1 cellular context compared by ENCODE assay signal in genomic region chr12:131710464-131711457, GRCh38.
TF ChIP-seq lines count a peak whose summit lies in the region.

TSS of gene SFSWAP (plus strand) at chr12:131711090. CDS start at chr12:131711230, 140 bp downstream.

TF ChIP-seq in K562, 482 proteins besides CTCF, POLR2A, EP300 and RAD21 (continued from another document and continues in another):
- TF ChIP-seq ZNF407 (IDR thresholded peaks at IDR 0.05; ENCODE audit: low read depth) (no peak), CHD2 (IDR thresholded peaks at IDR 0.05; ENCODE audit: low read depth, low read length) (peak; percentile 11; the same call in 1 of the 2 replicates), ZNF263 (CRISPR knock-in tag; IDR thresholded peaks at IDR 0.05; ENCODE audit: borderline replicate concordance) (peak; percentile 57; the same call in 1 of the 2 replicates), RBM15 (IDR thresholded peaks at IDR 0.05; ENCODE audit: insufficient read depth, low read length) (no peak), MAFF (IDR thresholded peaks at IDR 0.05; ENCODE audit: low read length) (no peak), MEIS2 (IDR thresholded peaks at IDR 0.05; ENCODE audit: partially characterized antibody) (no peak), RNF2 (IDR thresholded peaks at IDR 0.05) (peak; percentile 44), NELFE (IDR thresholded peaks at IDR 0.05; ENCODE audit: insufficient read depth, insufficient read length) (no peak), NFE2 (IDR thresholded peaks at IDR 0.05; ENCODE audit: low read depth) (no peak), AFF1 (IDR thresholded peaks at IDR 0.05; ENCODE audit: low read depth in 1 of 2, partially characterized antibody in 2 of 2) (peak in 1 of 2 experiments; percentile 89), ZNF140 (CRISPR knock-in tag; IDR thresholded peaks at IDR 0.05) (no peak), FOXP4 (CRISPR knock-in tag; IDR thresholded peaks at IDR 0.05; ENCODE audit: borderline replicate concordance) (no peak), FIP1L1 (IDR thresholded peaks at IDR 0.05; ENCODE audit: low read depth, low read length, poor library complexity, severe bottlenecking) (peak; percentile 66), ZNF830 (CRISPR knock-in tag; IDR thresholded peaks at IDR 0.05) (no peak), DIDO1 (tag; IDR thresholded peaks at IDR 0.05; ENCODE audit: low read depth) (peak; percentile 100), PBX2 (CRISPR knock-in tag; IDR thresholded peaks at IDR 0.05; ENCODE audit: low read depth) (no peak; the same call in 1 of the 2 replicates), PBX2 (tag; conservative IDR thresholded peaks at IDR 0.05; ENCODE audit: low read depth) (no peak), HMG20B (CRISPR knock-in tag; IDR thresholded peaks at IDR 0.05) (no peak), ZMIZ1 (IDR thresholded peaks at IDR 0.05; ENCODE audit: low read depth in 2 of 2, low read length in 2 of 2) (peak in 1 of 2 experiments; percentile 21; a peak in 1 of 4 replicates), ZNF436 (CRISPR knock-in tag; IDR thresholded peaks at IDR 0.05) (no peak), ZNF696 (CRISPR knock-in tag; conservative IDR thresholded peaks at IDR 0.05) (no peak), CBX5 (IDR thresholded peaks at IDR 0.05; ENCODE audit: borderline replicate concordance, low read depth) (no peak), ZNF41 (CRISPR knock-in tag; conservative IDR thresholded peaks at IDR 0.05) (no peak), ASH1L (IDR thresholded peaks at IDR 0.05; ENCODE audit: borderline replicate concordance, low read depth, partially characterized antibody) (no peak), ZNF316 (IDR thresholded peaks at IDR 0.05) (no peak), ARID3A (IDR thresholded peaks at IDR 0.05; ENCODE audit: borderline replicate concordance, low read depth, low read length) (no peak), MITF (IDR thresholded peaks at IDR 0.05) (no peak), SRF (CRISPR knock-in tag; IDR thresholded peaks at IDR 0.05) (peak in 1 of 2 experiments; percentile 65; a peak in 2 of 4 replicates), ILK (tag; IDR thresholded peaks at IDR 0.05; ENCODE audit: borderline replicate concordance, low read depth) (no peak)
